In genomic region chr17:61388561-61389356, GRCh38 we compare ENCODE assay signal across 2 cellular contexts.
A peak's percentile ranks its signal among the peaks of the same experiment; 100 is the strongest.
TF ChIP-seq lines count a peak whose summit lies in the region.

No MANE protein-coding gene starts in this region.

TF ChIP-seq in IMR-90, 13 proteins besides CTCF, POLR2A, EP300 and RAD21:
- TF ChIP-seq NFE2L2 (IDR thresholded peaks at IDR 0.05; ENCODE audit: low read depth, low read length) (no peak), FOS (IDR thresholded peaks at IDR 0.05; ENCODE audit: low read depth, low read length) (no peak), RFX5 (IDR thresholded peaks at IDR 0.05; ENCODE audit: low read depth, low read length) (no peak), RCOR1 (IDR thresholded peaks at IDR 0.05; ENCODE audit: insufficient replicate concordance, low read length) (no peak)

TF ChIP-seq in K562, 482 proteins besides CTCF, POLR2A, EP300 and RAD21:
- TF ChIP-seq COPS2 (conservative IDR thresholded peaks at IDR 0.05) (no peak), ZNF24 (IDR thresholded peaks at IDR 0.05) (peak; percentile 91), ZFX (CRISPR knock-in tag; IDR thresholded peaks at IDR 0.05) (no peak)
